In the genomic region with DNA sequence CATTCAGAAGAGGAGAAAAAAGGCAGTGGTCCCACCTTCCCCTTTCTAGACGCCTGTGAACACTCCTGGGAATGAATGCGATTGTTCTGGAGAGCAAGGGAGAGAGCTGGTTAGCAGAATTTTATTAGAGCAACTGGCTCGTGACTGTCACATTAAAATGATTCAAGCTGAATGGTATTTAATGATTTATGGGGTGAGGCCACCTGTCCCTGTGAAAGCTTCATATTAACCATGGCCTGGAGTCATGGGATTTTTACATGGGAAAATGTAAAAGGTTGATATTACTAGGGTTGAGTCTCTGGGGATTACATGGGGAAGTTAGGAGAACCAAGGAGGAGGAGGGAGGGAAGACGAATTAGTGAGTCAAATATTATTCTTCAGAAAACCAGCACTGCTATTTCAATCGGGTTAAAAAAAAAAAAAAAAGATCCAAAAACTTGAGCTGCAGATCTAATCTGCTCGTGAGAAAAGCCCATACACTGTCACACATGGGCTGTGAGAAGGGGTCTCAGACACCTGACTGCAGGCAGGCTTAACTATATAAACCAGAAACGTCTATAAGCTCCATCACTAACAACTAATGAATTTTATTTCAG, we compare ENCODE assay signal across 1 cellular context.
TF ChIP-seq lines count a peak whose summit lies in the region.

No MANE protein-coding gene starts in this region.

TF ChIP-seq in HEK293, 187 proteins besides CTCF, POLR2A, EP300 and RAD21 (continued from another document and continues in another):
- TF ChIP-seq, protein P1, sequence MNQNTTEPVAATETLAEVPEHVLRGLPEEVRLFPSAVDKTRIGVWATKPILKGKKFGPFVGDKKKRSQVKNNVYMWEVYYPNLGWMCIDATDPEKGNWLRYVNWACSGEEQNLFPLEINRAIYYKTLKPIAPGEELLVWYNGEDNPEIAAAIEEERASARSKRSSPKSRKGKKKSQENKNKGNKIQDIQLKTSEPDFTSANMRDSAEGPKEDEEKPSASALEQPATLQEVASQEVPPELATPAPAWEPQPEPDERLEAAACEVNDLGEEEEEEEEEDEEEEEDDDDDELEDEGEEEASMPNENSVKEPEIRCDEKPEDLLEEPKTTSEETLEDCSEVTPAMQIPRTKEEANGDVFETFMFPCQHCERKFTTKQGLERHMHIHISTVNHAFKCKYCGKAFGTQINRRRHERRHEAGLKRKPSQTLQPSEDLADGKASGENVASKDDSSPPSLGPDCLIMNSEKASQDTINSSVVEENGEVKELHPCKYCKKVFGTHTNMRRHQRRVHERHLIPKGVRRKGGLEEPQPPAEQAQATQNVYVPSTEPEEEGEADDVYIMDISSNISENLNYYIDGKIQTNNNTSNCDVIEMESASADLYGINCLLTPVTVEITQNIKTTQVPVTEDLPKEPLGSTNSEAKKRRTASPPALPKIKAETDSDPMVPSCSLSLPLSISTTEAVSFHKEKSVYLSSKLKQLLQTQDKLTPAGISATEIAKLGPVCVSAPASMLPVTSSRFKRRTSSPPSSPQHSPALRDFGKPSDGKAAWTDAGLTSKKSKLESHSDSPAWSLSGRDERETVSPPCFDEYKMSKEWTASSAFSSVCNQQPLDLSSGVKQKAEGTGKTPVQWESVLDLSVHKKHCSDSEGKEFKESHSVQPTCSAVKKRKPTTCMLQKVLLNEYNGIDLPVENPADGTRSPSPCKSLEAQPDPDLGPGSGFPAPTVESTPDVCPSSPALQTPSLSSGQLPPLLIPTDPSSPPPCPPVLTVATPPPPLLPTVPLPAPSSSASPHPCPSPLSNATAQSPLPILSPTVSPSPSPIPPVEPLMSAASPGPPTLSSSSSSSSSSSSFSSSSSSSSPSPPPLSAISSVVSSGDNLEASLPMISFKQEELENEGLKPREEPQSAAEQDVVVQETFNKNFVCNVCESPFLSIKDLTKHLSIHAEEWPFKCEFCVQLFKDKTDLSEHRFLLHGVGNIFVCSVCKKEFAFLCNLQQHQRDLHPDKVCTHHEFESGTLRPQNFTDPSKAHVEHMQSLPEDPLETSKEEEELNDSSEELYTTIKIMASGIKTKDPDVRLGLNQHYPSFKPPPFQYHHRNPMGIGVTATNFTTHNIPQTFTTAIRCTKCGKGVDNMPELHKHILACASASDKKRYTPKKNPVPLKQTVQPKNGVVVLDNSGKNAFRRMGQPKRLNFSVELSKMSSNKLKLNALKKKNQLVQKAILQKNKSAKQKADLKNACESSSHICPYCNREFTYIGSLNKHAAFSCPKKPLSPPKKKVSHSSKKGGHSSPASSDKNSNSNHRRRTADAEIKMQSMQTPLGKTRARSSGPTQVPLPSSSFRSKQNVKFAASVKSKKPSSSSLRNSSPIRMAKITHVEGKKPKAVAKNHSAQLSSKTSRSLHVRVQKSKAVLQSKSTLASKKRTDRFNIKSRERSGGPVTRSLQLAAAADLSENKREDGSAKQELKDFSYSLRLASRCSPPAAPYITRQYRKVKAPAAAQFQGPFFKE (tag by site-specific recombination; IDR thresholded peaks at IDR 0.05; ENCODE audit: borderline replicate concordance), result no peak
- TF ChIP-seq ZNF664 (tag by site-specific recombination; IDR thresholded peaks at IDR 0.05) (peak; percentile 89), ZNF501 (tag by site-specific recombination; IDR thresholded peaks at IDR 0.05) (no peak), ZNF366 (tag by site-specific recombination; conservative IDR thresholded peaks at IDR 0.05) (no peak), KLF7 (tag by site-specific recombination; IDR thresholded peaks at IDR 0.05; ENCODE audit: borderline replicate concordance) (no peak), HOXC10 (CRISPR knock-in tag; IDR thresholded peaks at IDR 0.05) (no peak), ZNF292 (tag by site-specific recombination; IDR thresholded peaks at IDR 0.05; ENCODE audit: borderline replicate concordance, low read depth) (no peak), ZNF701 (tag by site-specific recombination; IDR thresholded peaks at IDR 0.05) (no peak), ZNF23 (tag by site-specific recombination; IDR thresholded peaks at IDR 0.05; ENCODE audit: borderline replicate concordance) (no peak), PRDM1 (tag by site-specific recombination; IDR thresholded peaks at IDR 0.05) (no peak), ZNF335 (tag by site-specific recombination; conservative IDR thresholded peaks at IDR 0.05) (peak; percentile 15), ZNF146 (tag by site-specific recombination; IDR thresholded peaks at IDR 0.05) (no peak), ZNF629 (tag by site-specific recombination; IDR thresholded peaks at IDR 0.05) (no peak), ZNF223 (tag by site-specific recombination; IDR thresholded peaks at IDR 0.05) (no peak), RBAK (tag by site-specific recombination; IDR thresholded peaks at IDR 0.05) (no peak), ZNF423 (tag by site-specific recombination; IDR thresholded peaks at IDR 0.05) (no peak), ZNF791 (tag by site-specific recombination; IDR thresholded peaks at IDR 0.05) (no peak), ZBTB1 (tag by site-specific recombination; IDR thresholded peaks at IDR 0.05) (no peak), ZNF830 (tag by site-specific recombination; IDR thresholded peaks at IDR 0.05; ENCODE audit: low read depth) (no peak), ZNF792 (tag by site-specific recombination; IDR thresholded peaks at IDR 0.05) (no peak), KLF1 (tag by site-specific recombination; IDR thresholded peaks at IDR 0.05) (no peak), SP7 (tag by site-specific recombination; IDR thresholded peaks at IDR 0.05) (0 out of 2 replicates have a peak, but pooled peaks have one; percentile 39), ZBTB20 (tag by site-specific recombination; IDR thresholded peaks at IDR 0.05) (no peak), EGR2 (tag by site-specific recombination; IDR thresholded peaks at IDR 0.05; ENCODE audit: low read depth) (no peak), ZNF174 (tag by site-specific recombination; IDR thresholded peaks at IDR 0.05) (no peak), ZNF341 (tag by site-specific recombination; IDR thresholded peaks at IDR 0.05; ENCODE audit: low read depth) (no peak)
- TF ChIP-seq, protein P2, sequence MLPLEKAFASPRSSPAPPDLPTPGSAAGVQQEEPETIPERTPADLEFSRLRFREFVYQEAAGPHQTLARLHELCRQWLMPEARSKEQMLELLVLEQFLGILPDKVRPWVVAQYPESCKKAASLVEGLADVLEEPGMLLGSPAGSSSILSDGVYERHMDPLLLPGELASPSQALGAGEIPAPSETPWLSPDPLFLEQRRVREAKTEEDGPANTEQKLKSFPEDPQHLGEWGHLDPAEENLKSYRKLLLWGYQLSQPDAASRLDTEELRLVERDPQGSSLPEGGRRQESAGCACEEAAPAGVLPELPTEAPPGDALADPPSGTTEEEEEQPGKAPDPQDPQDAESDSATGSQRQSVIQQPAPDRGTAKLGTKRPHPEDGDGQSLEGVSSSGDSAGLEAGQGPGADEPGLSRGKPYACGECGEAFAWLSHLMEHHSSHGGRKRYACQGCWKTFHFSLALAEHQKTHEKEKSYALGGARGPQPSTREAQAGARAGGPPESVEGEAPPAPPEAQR (tag by site-specific recombination; IDR thresholded peaks at IDR 0.05), result no peak
- TF ChIP-seq, protein P3, sequence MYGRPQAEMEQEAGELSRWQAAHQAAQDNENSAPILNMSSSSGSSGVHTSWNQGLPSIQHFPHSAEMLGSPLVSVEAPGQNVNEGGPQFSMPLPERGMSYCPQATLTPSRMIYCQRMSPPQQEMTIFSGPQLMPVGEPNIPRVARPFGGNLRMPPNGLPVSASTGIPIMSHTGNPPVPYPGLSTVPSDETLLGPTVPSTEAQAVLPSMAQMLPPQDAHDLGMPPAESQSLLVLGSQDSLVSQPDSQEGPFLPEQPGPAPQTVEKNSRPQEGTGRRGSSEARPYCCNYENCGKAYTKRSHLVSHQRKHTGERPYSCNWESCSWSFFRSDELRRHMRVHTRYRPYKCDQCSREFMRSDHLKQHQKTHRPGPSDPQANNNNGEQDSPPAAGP (tag by site-specific recombination; IDR thresholded peaks at IDR 0.05), result no peak
- TF ChIP-seq, protein P4, sequence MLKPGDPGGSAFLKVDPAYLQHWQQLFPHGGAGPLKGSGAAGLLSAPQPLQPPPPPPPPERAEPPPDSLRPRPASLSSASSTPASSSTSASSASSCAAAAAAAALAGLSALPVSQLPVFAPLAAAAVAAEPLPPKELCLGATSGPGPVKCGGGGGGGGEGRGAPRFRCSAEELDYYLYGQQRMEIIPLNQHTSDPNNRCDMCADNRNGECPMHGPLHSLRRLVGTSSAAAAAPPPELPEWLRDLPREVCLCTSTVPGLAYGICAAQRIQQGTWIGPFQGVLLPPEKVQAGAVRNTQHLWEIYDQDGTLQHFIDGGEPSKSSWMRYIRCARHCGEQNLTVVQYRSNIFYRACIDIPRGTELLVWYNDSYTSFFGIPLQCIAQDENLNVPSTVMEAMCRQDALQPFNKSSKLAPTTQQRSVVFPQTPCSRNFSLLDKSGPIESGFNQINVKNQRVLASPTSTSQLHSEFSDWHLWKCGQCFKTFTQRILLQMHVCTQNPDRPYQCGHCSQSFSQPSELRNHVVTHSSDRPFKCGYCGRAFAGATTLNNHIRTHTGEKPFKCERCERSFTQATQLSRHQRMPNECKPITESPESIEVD (tag by site-specific recombination; IDR thresholded peaks at IDR 0.05), result peak; percentile 64
- TF ChIP-seq, protein P5, sequence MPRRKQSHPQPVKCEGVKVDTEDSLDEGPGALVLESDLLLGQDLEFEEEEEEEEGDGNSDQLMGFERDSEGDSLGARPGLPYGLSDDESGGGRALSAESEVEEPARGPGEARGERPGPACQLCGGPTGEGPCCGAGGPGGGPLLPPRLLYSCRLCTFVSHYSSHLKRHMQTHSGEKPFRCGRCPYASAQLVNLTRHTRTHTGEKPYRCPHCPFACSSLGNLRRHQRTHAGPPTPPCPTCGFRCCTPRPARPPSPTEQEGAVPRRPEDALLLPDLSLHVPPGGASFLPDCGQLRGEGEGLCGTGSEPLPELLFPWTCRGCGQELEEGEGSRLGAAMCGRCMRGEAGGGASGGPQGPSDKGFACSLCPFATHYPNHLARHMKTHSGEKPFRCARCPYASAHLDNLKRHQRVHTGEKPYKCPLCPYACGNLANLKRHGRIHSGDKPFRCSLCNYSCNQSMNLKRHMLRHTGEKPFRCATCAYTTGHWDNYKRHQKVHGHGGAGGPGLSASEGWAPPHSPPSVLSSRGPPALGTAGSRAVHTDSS (tag by site-specific recombination; IDR thresholded peaks at IDR 0.05), result no peak
- TF ChIP-seq, protein P6, sequence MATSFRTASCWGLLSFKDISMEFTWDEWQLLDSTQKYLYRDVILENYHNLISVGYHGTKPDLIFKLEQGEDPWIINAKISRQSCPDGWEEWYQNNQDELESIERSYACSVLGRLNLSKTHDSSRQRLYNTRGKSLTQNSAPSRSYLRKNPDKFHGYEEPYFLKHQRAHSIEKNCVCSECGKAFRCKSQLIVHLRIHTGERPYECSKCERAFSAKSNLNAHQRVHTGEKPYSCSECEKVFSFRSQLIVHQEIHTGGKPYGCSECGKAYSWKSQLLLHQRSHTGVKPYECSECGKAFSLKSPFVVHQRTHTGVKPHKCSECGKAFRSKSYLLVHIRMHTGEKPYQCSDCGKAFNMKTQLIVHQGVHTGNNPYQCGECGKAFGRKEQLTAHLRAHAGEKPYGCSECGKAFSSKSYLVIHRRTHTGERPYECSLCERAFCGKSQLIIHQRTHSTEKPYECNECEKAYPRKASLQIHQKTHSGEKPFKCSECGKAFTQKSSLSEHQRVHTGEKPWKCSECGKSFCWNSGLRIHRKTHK (tag by site-specific recombination; IDR thresholded peaks at IDR 0.05), result no peak
- TF ChIP-seq, protein P7, sequence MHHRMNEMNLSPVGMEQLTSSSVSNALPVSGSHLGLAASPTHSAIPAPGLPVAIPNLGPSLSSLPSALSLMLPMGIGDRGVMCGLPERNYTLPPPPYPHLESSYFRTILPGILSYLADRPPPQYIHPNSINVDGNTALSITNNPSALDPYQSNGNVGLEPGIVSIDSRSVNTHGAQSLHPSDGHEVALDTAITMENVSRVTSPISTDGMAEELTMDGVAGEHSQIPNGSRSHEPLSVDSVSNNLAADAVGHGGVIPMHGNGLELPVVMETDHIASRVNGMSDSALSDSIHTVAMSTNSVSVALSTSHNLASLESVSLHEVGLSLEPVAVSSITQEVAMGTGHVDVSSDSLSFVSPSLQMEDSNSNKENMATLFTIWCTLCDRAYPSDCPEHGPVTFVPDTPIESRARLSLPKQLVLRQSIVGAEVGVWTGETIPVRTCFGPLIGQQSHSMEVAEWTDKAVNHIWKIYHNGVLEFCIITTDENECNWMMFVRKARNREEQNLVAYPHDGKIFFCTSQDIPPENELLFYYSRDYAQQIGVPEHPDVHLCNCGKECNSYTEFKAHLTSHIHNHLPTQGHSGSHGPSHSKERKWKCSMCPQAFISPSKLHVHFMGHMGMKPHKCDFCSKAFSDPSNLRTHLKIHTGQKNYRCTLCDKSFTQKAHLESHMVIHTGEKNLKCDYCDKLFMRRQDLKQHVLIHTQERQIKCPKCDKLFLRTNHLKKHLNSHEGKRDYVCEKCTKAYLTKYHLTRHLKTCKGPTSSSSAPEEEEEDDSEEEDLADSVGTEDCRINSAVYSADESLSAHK (tag by site-specific recombination; IDR thresholded peaks at IDR 0.05), result peak; percentile 62
- TF ChIP-seq, protein P8, sequence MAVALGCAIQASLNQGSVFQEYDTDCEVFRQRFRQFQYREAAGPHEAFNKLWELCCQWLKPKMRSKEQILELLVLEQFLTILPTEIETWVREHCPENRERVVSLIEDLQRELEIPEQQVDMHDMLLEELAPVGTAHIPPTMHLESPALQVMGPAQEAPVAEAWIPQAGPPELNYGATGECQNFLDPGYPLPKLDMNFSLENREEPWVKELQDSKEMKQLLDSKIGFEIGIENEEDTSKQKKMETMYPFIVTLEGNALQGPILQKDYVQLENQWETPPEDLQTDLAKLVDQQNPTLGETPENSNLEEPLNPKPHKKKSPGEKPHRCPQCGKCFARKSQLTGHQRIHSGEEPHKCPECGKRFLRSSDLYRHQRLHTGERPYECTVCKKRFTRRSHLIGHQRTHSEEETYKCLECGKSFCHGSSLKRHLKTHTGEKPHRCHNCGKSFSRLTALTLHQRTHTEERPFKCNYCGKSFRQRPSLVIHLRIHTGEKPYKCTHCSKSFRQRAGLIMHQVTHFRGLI (tag by site-specific recombination; IDR thresholded peaks at IDR 0.05), result no peak
- TF ChIP-seq, protein P9, sequence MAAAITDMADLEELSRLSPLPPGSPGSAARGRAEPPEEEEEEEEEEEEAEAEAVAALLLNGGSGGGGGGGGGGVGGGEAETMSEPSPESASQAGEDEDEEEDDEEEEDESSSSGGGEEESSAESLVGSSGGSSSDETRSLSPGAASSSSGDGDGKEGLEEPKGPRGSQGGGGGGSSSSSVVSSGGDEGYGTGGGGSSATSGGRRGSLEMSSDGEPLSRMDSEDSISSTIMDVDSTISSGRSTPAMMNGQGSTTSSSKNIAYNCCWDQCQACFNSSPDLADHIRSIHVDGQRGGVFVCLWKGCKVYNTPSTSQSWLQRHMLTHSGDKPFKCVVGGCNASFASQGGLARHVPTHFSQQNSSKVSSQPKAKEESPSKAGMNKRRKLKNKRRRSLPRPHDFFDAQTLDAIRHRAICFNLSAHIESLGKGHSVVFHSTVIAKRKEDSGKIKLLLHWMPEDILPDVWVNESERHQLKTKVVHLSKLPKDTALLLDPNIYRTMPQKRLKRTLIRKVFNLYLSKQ (tag by site-specific recombination; IDR thresholded peaks at IDR 0.05; ENCODE audit: borderline replicate concordance), result no peak
- TF ChIP-seq, protein P10, sequence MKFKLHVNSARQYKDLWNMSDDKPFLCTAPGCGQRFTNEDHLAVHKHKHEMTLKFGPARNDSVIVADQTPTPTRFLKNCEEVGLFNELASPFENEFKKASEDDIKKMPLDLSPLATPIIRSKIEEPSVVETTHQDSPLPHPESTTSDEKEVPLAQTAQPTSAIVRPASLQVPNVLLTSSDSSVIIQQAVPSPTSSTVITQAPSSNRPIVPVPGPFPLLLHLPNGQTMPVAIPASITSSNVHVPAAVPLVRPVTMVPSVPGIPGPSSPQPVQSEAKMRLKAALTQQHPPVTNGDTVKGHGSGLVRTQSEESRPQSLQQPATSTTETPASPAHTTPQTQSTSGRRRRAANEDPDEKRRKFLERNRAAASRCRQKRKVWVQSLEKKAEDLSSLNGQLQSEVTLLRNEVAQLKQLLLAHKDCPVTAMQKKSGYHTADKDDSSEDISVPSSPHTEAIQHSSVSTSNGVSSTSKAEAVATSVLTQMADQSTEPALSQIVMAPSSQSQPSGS (tag by site-specific recombination; IDR thresholded peaks at IDR 0.05; ENCODE audit: low read depth), result no peak
